8 cellular contexts compared by ENCODE assay signal in genomic region chr10:91163269-91163708, GRCh38. TPM values are rescaled to one million over a fixed set of nuclear protein-coding genes. Genes with fewer than 3 reads are reported as not detected.
A peak's percentile ranks its signal among the peaks of the same experiment; 100 is the strongest.
DNase-seq lines count a peak whose midpoint lies in the region; ATAC-seq and TF ChIP-seq lines count a peak whose summit lies in the region.

No MANE protein-coding gene starts in this region.

- peaks cover 18% of the 10 kb centered on the region; the same call in 1 of the 2 replicates for H4K20me1 ChIP-seq in DND-41 (ENCODE audit: insufficient read depth, low read length)

- H3K36me3 ChIP-seq in DND-41 (ENCODE audit: insufficient read depth, low read length), result no peaks in the 10 kb centered on the region; the same call in 1 of the 2 replicates
- no peaks in the 10 kb centered on the region for H3K36me3 ChIP-seq in HUES48 (ENCODE audit: control insufficient read depth, insufficient read depth, low read length)
- no peaks in the 10 kb centered on the region for H3K36me3 ChIP-seq in gastrocnemius medialis

- no peaks in the 10 kb centered on the region for H3K27me3 ChIP-seq in DND-41 (ENCODE audit: insufficient read depth, low read length, poor library complexity)
- H3K27me3 ChIP-seq in HUES48 (ENCODE audit: control insufficient read depth, insufficient read depth, low read length), result peaks cover 98% of the 10 kb centered on the region
- no peaks in the 10 kb centered on the region for H3K27me3 ChIP-seq in gastrocnemius medialis

- H3K4me1 Mint-ChIP-seq in T-helper 2 cell treated with Interferon-gamma antibody and Interleukin-4, amounts not matched to agents 5 μg/mL and 100 μg/mL, for 36 hours (ENCODE audit: low read depth), result peaks cover 32% of the 10 kb centered on the region

- H3K79me2 ChIP-seq in DND-41 (ENCODE audit: insufficient read depth, low read length), result peaks cover 75% of the 10 kb centered on the region

- no peaks in the 10 kb centered on the region for H3K9me3 Mint-ChIP-seq in T-helper 2 cell treated with Interferon-gamma antibody and Interleukin-4, amounts not matched to agents 5 μg/mL and 100 μg/mL, for 36 hours

- TF ChIP-seq CTCF in DND-41 (IDR thresholded peaks at IDR 0.05; ENCODE audit: borderline replicate concordance, extremely low read depth, low read length, poor library complexity, severe bottlenecking) (no peak), astrocyte of the spinal cord (IDR thresholded peaks at IDR 0.05; ENCODE audit: low read depth, low read length) (no peak), gastrocnemius medialis (IDR thresholded peaks at IDR 0.05 in 4 of 5, conservative IDR thresholded peaks at IDR 0.05 in 1 of 5) (peak in 1 of 5 experiments; percentile 6)

- H3K27ac Mint-ChIP-seq in T-helper 2 cell treated with Interferon-gamma antibody and Interleukin-4, amounts not matched to agents 5 μg/mL and 100 μg/mL, for 36 hours, result peak overlapping the region; percentile 87

- peak overlapping the region; percentile 84 for H3K4me3 Mint-ChIP-seq in T-helper 2 cell treated with Interferon-gamma antibody and Interleukin-4, amounts not matched to agents 5 μg/mL and 100 μg/mL, for 36 hours

- H3K4me2 ChIP-seq in DND-41 (ENCODE audit: insufficient read depth, low read length), result peak overlapping the region; percentile 90

- intact Hi-C loops in gastrocnemius medialis (cut with DNase I; ENCODE audit: low total_unique reads), result loop anchor here (1.0 to 2.0 kb wide), 2 partner anchors 180 to 244 kb away; no protein-coding TSS in a partner anchor

- peak overlapping the region; percentile 64 for H2AFZ ChIP-seq in DND-41 (ENCODE audit: low read depth, low read length)

- peaks cover 65% of the 10 kb centered on the region for H3K4me1 ChIP-seq in DND-41 (ENCODE audit: insufficient read depth, low read length)
- H3K4me1 ChIP-seq in HUES48 (ENCODE audit: control insufficient read depth, insufficient read depth, low read length), result 0 out of 2 replicates have a peak, but pooled peaks cover 3% of the 10 kb centered on the region
- peaks cover 3 to 13% of the 10 kb centered on the region in 2 donors for H3K4me1 ChIP-seq in gastrocnemius medialis

- H3K9me3 ChIP-seq in DND-41 (ENCODE audit: insufficient read depth, low read length, severe bottlenecking) (no peaks in the 10 kb centered on the region), HUES48 (ENCODE audit: control insufficient read depth, insufficient read depth, low read length) (no peaks in the 10 kb centered on the region), gastrocnemius medialis (no peaks in the 10 kb centered on the region)

- in situ Hi-C loops in astrocyte of the spinal cord (cut with HindIII; ENCODE audit: low sequenced_read_pairs) (no loop called here), gastrocnemius medialis (cut with MboI; ENCODE audit: low sequenced_read_pairs in 4 of 4) (loop anchor here in 3 of 4 donors (10.0 kb wide), 1 partner anchor 52 kb away; no protein-coding TSS in a partner anchor)

- TF ChIP-seq POLR2A in gastrocnemius medialis (IDR thresholded peaks at IDR 0.05), result peak; percentile 46 to 55

- peak; percentile 83 for DNase-seq in DND-41
- peak; percentile 62 for DNase-seq in T-helper 2 cell treated with Interferon-gamma antibody and Interleukin-4, amounts not matched to agents 5 μg/mL and 100 μg/mL, for 36 hours (ENCODE audit: low spot score)
- peak; percentile 64 for DNase-seq in astrocyte of the spinal cord (ENCODE audit: low read depth, low spot score)
- peak; percentile 10 to 46 for DNase-seq in gastrocnemius medialis
- no peak for DNase-seq in cerebellar nuclear complex (lab: John Stamatoyannopoulos, UW)

- H3K4me3 ChIP-seq in DND-41 (ENCODE audit: low read depth in 1 of 2, low read length in 2 of 2) (peak overlapping the region; percentile 44 to 71), HUES48 (ENCODE audit: low read depth, low read length) (peak overlapping the region; percentile 72), astrocyte of the spinal cord (ENCODE audit: low read depth, low read length) (peak overlapping the region; percentile 67), iPS-11a (ENCODE audit: low read depth, low read length) (peak overlapping the region; percentile 56), gastrocnemius medialis (peak overlapping the region; percentile 60 to 87 (median 78))

- H3K9ac ChIP-seq in DND-41 (ENCODE audit: low read depth, low read length) (peak overlapping the region; percentile 94), HUES48 (ENCODE audit: low read depth, low read length) (no peak overlapping the region)

- peak overlapping the region; percentile 86 for H3K27ac ChIP-seq in DND-41 (ENCODE audit: low read length)
- H3K27ac ChIP-seq in HUES48 (ENCODE audit: low read depth, low read length), result no peak overlapping the region
- H3K27ac ChIP-seq in gastrocnemius medialis, result peak overlapping the region; percentile 85 to 98 (median 96)

- ATAC-seq in DND-41 (ENCODE audit: insufficient read depth, low read depth) (peak; percentile 67), GM21367 (IDR thresholded peaks at IDR 0.05; ENCODE audit: unreplicated experiment) (peak; percentile 36), gastrocnemius medialis (peak; percentile 39 to 48)

- H3K36me3 Mint-ChIP-seq in T-helper 2 cell treated with Interferon-gamma antibody and Interleukin-4, amounts not matched to agents 5 μg/mL and 100 μg/mL, for 36 hours (ENCODE audit: low read depth), result peaks cover 3% of the 10 kb centered on the region

- H3K27me3 Mint-ChIP-seq in T-helper 2 cell treated with Interferon-gamma antibody and Interleukin-4, amounts not matched to agents 5 μg/mL and 100 μg/mL, for 36 hours (ENCODE audit: low read depth), result peaks cover 3% of the 10 kb centered on the region

RNA-seq across cellular contexts. Expression of gene PCGF5, which starts 57.2 kb away (rescaled TPM):
- 10 to 100 TPM; 46.2 to 63.5 (median 49.1) TPM for total RNA-seq in gastrocnemius medialis

Comparison
In these comparisons a context has a peak if more than half of its experiments do, and no peak if none do; other contexts are left out.
1. DNase-seq: peak in DND-41 (single experiment), T-helper 2 cell treated with Interferon-gamma antibody and Interleukin-4, amounts not matched to agents 5 μg/mL and 100 μg/mL, for 36 hours (single experiment), astrocyte of the spinal cord (single experiment) and gastrocnemius medialis (2 of 2); none in cerebellar nuclear complex (0 of 2).
2. Peak in every context shown above with its lines, with median percentiles within 50 percentile points of each other: ATAC-seq and H3K4me3 ChIP-seq.